In genomic region chr3:32460031-32460749, GRCh38 we compare ENCODE assay signal across 9 cellular contexts. TPM values are rescaled to one million over a fixed set of nuclear protein-coding genes. Genes with fewer than 3 reads are reported as not detected.
A peak's percentile ranks its signal among the peaks of the same experiment; 100 is the strongest.
DNase-seq lines count a peak whose midpoint lies in the region; ATAC-seq and TF ChIP-seq lines count a peak whose summit lies in the region.
"Had no signal": no experiment of that assay in that cellular context is flagged by ENCODE, and none has a peak within 500 bp of the region (broad histone marks: within the 10 kb centered on the region; RNA-seq: fewer than 3 reads in every experiment).

No MANE protein-coding gene starts in this region.

- DNase-seq in right atrium auricular region (ENCODE audit: low spot score) (peak; percentile 34), Right ventricle myocardium superior (no peak), SHP77 (lab: John Stamatoyannopoulos, UW) (peak; percentile 73), osteocyte (ENCODE audit: extremely low spot score, unreplicated experiment) (peak; percentile 65), cerebellar cortex (ENCODE audit: low spot score) (no peak), dedifferentiated amniotic fluid mesenchymal stem cell (ENCODE audit: extremely low spot score) (no peak)
- DNase-seq in activated naive CD8-positive, alpha-beta T cell treated with anti-CD3 and anti-CD28 coated beads, Interleukin-2, amount 10 ng/mL, durations not matched to agents 7 days and 5 days, result peak; percentile 77

- no peak overlapping the region for H3K27ac Mint-ChIP-seq in activated naive CD8-positive, alpha-beta T cell treated with anti-CD3 and anti-CD28 coated beads, Interleukin-2, amount 10 ng/mL, durations not matched to agents 7 days and 5 days
- no peak overlapping the region for H3K27ac Mint-ChIP-seq in osteocyte (ENCODE audit: unreplicated experiment)
- H3K27ac Mint-ChIP-seq: dendritic cell treated with granulocyte-macrophage colony-stimulating factor and Interleukin-4, amounts not matched to agents 40 ng/mL and 50 ng/mL, for 4 days had no signal

- TF ChIP-seq CTCF in right atrium auricular region (IDR thresholded peaks at IDR 0.05) (no peak), osteocyte (IDR thresholded peaks at IDR 0.05) (no peak)

- peaks cover 39% of the 10 kb centered on the region for H3K4me1 Mint-ChIP-seq in activated naive CD8-positive, alpha-beta T cell treated with anti-CD3 and anti-CD28 coated beads, Interleukin-2, amount 10 ng/mL, durations not matched to agents 7 days and 5 days
- H3K4me1 Mint-ChIP-seq in osteocyte (ENCODE audit: unreplicated experiment), result peaks cover 4% of the 10 kb centered on the region

- no peaks in the 10 kb centered on the region for H3K9me3 ChIP-seq in right atrium auricular region

- no peak overlapping the region for H3K4me3 ChIP-seq in right atrium auricular region

- peak overlapping the region; percentile 86 for H3K4me3 Mint-ChIP-seq in activated naive CD8-positive, alpha-beta T cell treated with anti-CD3 and anti-CD28 coated beads, Interleukin-2, amount 10 ng/mL, durations not matched to agents 7 days and 5 days
- H3K4me3 Mint-ChIP-seq in osteocyte (ENCODE audit: unreplicated experiment), result no peak overlapping the region
- H3K4me3 Mint-ChIP-seq: dendritic cell treated with granulocyte-macrophage colony-stimulating factor and Interleukin-4, amounts not matched to agents 40 ng/mL and 50 ng/mL, for 4 days had no signal

- no peaks in the 10 kb centered on the region for H3K36me3 ChIP-seq in right atrium auricular region

- POLR2A ChIA-PET in activated naive CD8-positive, alpha-beta T cell treated with anti-CD3 and anti-CD28 coated beads, Interleukin-2, amount 10 ng/mL, durations not matched to agents 7 days and 5 days (lab: Charles Lee), result interaction anchor here (0.9 to 8.1 kb wide), 17 partner anchors 10 to 157 kb away, joined by 3 to 112 read pairs (median 6); no protein-coding TSS in a partner anchor

- H3K27me3 Mint-ChIP-seq in activated naive CD8-positive, alpha-beta T cell treated with anti-CD3 and anti-CD28 coated beads, Interleukin-2, amount 10 ng/mL, durations not matched to agents 7 days and 5 days, result no peaks in the 10 kb centered on the region
- no peaks in the 10 kb centered on the region for H3K27me3 Mint-ChIP-seq in osteocyte (ENCODE audit: unreplicated experiment)
- H3K27me3 Mint-ChIP-seq: dendritic cell treated with granulocyte-macrophage colony-stimulating factor and Interleukin-4, amounts not matched to agents 40 ng/mL and 50 ng/mL, for 4 days had no signal

- no peak for ATAC-seq in Right ventricle myocardium superior (ENCODE audit: poor library complexity)
- peak; percentile 90 for ATAC-seq in HG03280 (IDR thresholded peaks at IDR 0.05; ENCODE audit: unreplicated experiment)
- peak; percentile 81 for ATAC-seq in activated naive CD8-positive, alpha-beta T cell treated with anti-CD3 and anti-CD28 coated beads, Interleukin-2, amount 10 ng/mL, durations not matched to agents 7 days and 5 days (ENCODE audit: low read depth)

- intact Hi-C loops in Right ventricle myocardium superior (cut with DNase I), result no loop called here

- peaks cover 6% of the 10 kb centered on the region for H3K36me3 Mint-ChIP-seq in activated naive CD8-positive, alpha-beta T cell treated with anti-CD3 and anti-CD28 coated beads, Interleukin-2, amount 10 ng/mL, durations not matched to agents 7 days and 5 days
- peaks cover 3% of the 10 kb centered on the region for H3K36me3 Mint-ChIP-seq in osteocyte (ENCODE audit: unreplicated experiment)

- H3K27ac ChIP-seq in right atrium auricular region, result no peak overlapping the region

- no peaks in the 10 kb centered on the region for H3K4me1 ChIP-seq in right atrium auricular region

- no peaks in the 10 kb centered on the region for H3K27me3 ChIP-seq in right atrium auricular region

- H3K9me3 Mint-ChIP-seq in activated naive CD8-positive, alpha-beta T cell treated with anti-CD3 and anti-CD28 coated beads, Interleukin-2, amount 10 ng/mL, durations not matched to agents 7 days and 5 days, result no peaks in the 10 kb centered on the region
- H3K9me3 Mint-ChIP-seq in osteocyte (ENCODE audit: unreplicated experiment), result no peaks in the 10 kb centered on the region
- H3K9me3 Mint-ChIP-seq: dendritic cell treated with granulocyte-macrophage colony-stimulating factor and Interleukin-4, amounts not matched to agents 40 ng/mL and 50 ng/mL, for 4 days had no signal

RNA-seq across cellular contexts. Expression of gene CMTM6, which starts 42.5 kb away (rescaled TPM):
- total RNA-seq in right atrium auricular region, result 10 to 100 TPM; 16.6 to 25.9 TPM
- total RNA-seq in Right ventricle myocardium superior, result 8.9 TPM
- total RNA-seq in activated naive CD8-positive, alpha-beta T cell treated with anti-CD3 and anti-CD28 coated beads, Interleukin-2, amount 10 ng/mL, durations not matched to agents 7 days and 5 days, result 10 to 100 TPM; 37.8 to 38.0 TPM
- 60.4 and 61.5 TPM in 2 replicates for total RNA-seq in osteocyte

Comparison
In these comparisons a context has a peak if more than half of its experiments do, and no peak if none do; other contexts are left out.
1. DNase-seq: peak in right atrium auricular region (single experiment), SHP77 (2 of 2), activated naive CD8-positive, alpha-beta T cell treated with anti-CD3 and anti-CD28 coated beads, Interleukin-2, amount 10 ng/mL, durations not matched to agents 7 days and 5 days (single experiment) and osteocyte (single experiment); none in Right ventricle myocardium superior (single experiment), cerebellar cortex (single experiment) and dedifferentiated amniotic fluid mesenchymal stem cell (single experiment).